ENCODE assay signal across 14 cellular contexts in genomic region chr17:34614698-34615097, GRCh38. TPM values are rescaled to one million over a fixed set of nuclear protein-coding genes. Genes with fewer than 3 reads are reported as not detected.
"Had no signal": no experiment of that assay in that cellular context is flagged by ENCODE, and none has a peak within 500 bp of the region (broad histone marks: within the 10 kb centered on the region; RNA-seq: fewer than 3 reads in every experiment).

No MANE protein-coding gene starts in this region.

- H3K9me3 Mint-ChIP-seq: activated naive CD4-positive, alpha-beta T cell treated with anti-CD3 and anti-CD28 coated beads for 36 hours; natural killer cell treated with Interleukin-12 subunit alpha and Interleukin-12 subunit beta and Interleukin-15 and Interleukin-18, amount 100 ng/mL, for 72 hours; type B pancreatic cell had no signal

- H3K27ac Mint-ChIP-seq: activated CD8-positive, alpha-beta T cell treated with anti-CD3 and anti-CD28 coated beads, Interleukin-2, amount 10 ng/mL, durations not matched to agents 7 days and 5 days; activated naive CD4-positive, alpha-beta T cell treated with anti-CD3 and anti-CD28 coated beads for 36 hours; memory B cell; natural killer cell treated with Interleukin-12 subunit alpha and Interleukin-12 subunit beta and Interleukin-15 and Interleukin-18, amount 100 ng/mL, for 72 hours had no signal

- DNase-seq: activated CD4-positive, alpha-beta T cell treated with anti-CD3 and anti-CD28 coated beads for 4 hours; activated CD8-positive, alpha-beta T cell treated with anti-CD3 and anti-CD28 coated beads, Interleukin-2, amount 10 ng/mL, durations not matched to agents 7 days and 5 days; activated naive CD4-positive, alpha-beta T cell treated with anti-CD3 and anti-CD28 coated beads for 36 hours; caudate nucleus; colonic mucosa; left lung; ovary; sigmoid colon; stimulated activated CD4-positive, alpha-beta T cell treated with anti-CD3 and anti-CD28 coated beads, Interleukin-2, amount 100 ng/mL, for 24 hours; stimulated activated naive CD4-positive, alpha-beta T cell had no signal

- H3K9me3 ChIP-seq: colonic mucosa, left lung, ovary, sigmoid colon had no signal

- H3K4me3 ChIP-seq: colonic mucosa, left lung, ovary, sigmoid colon had no signal

- H3K36me3 Mint-ChIP-seq: memory B cell; natural killer cell treated with Interleukin-12 subunit alpha and Interleukin-12 subunit beta and Interleukin-15 and Interleukin-18, amount 100 ng/mL, for 72 hours; type B pancreatic cell had no signal

- H3K27ac ChIP-seq: colonic mucosa, left lung, ovary, sigmoid colon had no signal

- H3K36me3 ChIP-seq: colonic mucosa, left lung, ovary, sigmoid colon had no signal

- H3K27me3 ChIP-seq: colonic mucosa, ovary had no signal

- H3K4me3 Mint-ChIP-seq: activated CD8-positive, alpha-beta T cell treated with anti-CD3 and anti-CD28 coated beads, Interleukin-2, amount 10 ng/mL, durations not matched to agents 7 days and 5 days; activated naive CD4-positive, alpha-beta T cell treated with anti-CD3 and anti-CD28 coated beads for 36 hours; memory B cell; natural killer cell treated with Interleukin-12 subunit alpha and Interleukin-12 subunit beta and Interleukin-15 and Interleukin-18, amount 100 ng/mL, for 72 hours; type B pancreatic cell had no signal

- ATAC-seq: activated CD8-positive, alpha-beta T cell treated with anti-CD3 and anti-CD28 coated beads, Interleukin-2, amount 10 ng/mL, durations not matched to agents 7 days and 5 days; left lung had no signal

- H3K4me1 ChIP-seq: colonic mucosa, left lung, sigmoid colon had no signal

RNA-seq across cellular contexts. Expression of gene TMEM132E, which starts 35.3 kb away (rescaled TPM):
- total RNA-seq: activated CD8-positive, alpha-beta T cell treated with anti-CD3 and anti-CD28 coated beads, Interleukin-2, amount 10 ng/mL, durations not matched to agents 7 days and 5 days; activated naive CD4-positive, alpha-beta T cell treated with anti-CD3 and anti-CD28 coated beads for 36 hours; natural killer cell treated with Interleukin-12 subunit alpha and Interleukin-12 subunit beta and Interleukin-15 and Interleukin-18, amount 100 ng/mL, for 72 hours; sigmoid colon had no signal
- polyA plus RNA-seq: keratinocyte had no signal
